In the genomic region with DNA sequence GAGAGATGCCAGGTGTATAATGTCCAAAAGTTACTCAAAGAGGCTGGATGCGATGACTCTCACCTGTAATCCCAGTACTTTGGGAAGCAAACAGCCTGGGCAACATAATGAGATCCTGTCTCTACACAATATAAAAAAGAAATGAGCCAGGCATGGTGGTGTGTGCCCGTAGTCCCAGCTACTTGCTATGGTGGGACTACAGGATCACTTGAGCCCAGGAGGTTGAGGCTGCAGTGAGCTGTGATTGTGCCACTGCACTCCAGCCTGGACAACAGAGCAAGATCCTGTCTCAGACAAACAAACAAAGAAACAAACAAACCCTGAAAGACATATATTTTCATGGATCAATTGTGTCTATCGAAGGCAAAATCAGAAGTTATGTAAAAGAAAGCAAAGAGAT, we compare ENCODE assay signal across 10 cellular contexts. TPM values are rescaled to one million over a fixed set of nuclear protein-coding genes. Genes with fewer than 3 reads are reported as not detected.
"Had no signal": no experiment of that assay in that cellular context is flagged by ENCODE, and none has a peak within 500 bp of the region (broad histone marks: within the 10 kb centered on the region; RNA-seq: fewer than 3 reads in every experiment).

No MANE protein-coding gene starts in this region.

- DNase-seq: H9, KG1 had no signal

- H3K4me3 Mint-ChIP-seq: GM23338, H9, IgD-negative memory B cell had no signal

- H3K4me1 Mint-ChIP-seq: IgD-negative memory B cell had no signal

- H3K4me2 ChIP-seq: GM23338 had no signal

- H3K9me3 Mint-ChIP-seq: H9 had no signal

- H3K4me3 ChIP-seq: GM23338 had no signal

- ATAC-seq: GM23338, HCT116, HepG2 had no signal

- H3K27ac Mint-ChIP-seq: GM23338, H9, IgD-negative memory B cell had no signal

- H2AFZ ChIP-seq: GM23338 had no signal

- FAIRE-seq: H1, H54, HepG2, HTR-8/SVneo had no signal

RNA-seq across cellular contexts. Expression of a gene that starts 54.3 kb away (rescaled TPM):
- total RNA-seq: HepG2 had no signal
- polyA plus RNA-seq: IgD-negative memory B cell had no signal

RNA-seq across cellular contexts. Expression of a gene that starts 54.7 kb away (rescaled TPM):
- total RNA-seq: GM23338, H1, H9, HepG2, HT-29 had no signal
- polyA plus RNA-seq: GM23338, HepG2, IgD-negative memory B cell had no signal
